ENCODE assay signal across 14 cellular contexts in genomic region chr3:23600178-23600577, GRCh38.
DNase-seq lines count a peak whose midpoint lies in the region; ATAC-seq, FAIRE-seq and TF ChIP-seq lines count a peak whose summit lies in the region.
"Had no signal": no experiment of that assay in that cellular context is flagged by ENCODE, and none has a peak within 500 bp of the region (broad histone marks: within the 10 kb centered on the region; RNA-seq: fewer than 3 reads in every experiment).

No MANE protein-coding gene starts in this region.

- H3K9me3 ChIP-seq in MG63: no peaks in the 10 kb centered on the region
- no peaks in the 10 kb centered on the region for H3K9me3 ChIP-seq in BE2C

- no peak for ATAC-seq in GM18861 (IDR thresholded peaks at IDR 0.05; ENCODE audit: unreplicated experiment)
- ATAC-seq in HG02642 (IDR thresholded peaks at IDR 0.05; ENCODE audit: poor library complexity, unreplicated experiment): no peak

- CTCF ChIA-PET in BJ (lab: Yijun Ruan, JAX): no interaction called here

- peak; percentile 62 for DNase-seq in BJ (ENCODE audit: low read depth)
- peak; percentile 46 for DNase-seq in MG63
- peak; percentile 81 for DNase-seq in bronchial epithelial cell (ENCODE audit: low read depth)
- DNase-seq in non-pigmented ciliary epithelial cell (ENCODE audit: low read depth): peak; percentile 93
- no peak for DNase-seq in NCI-H510A (lab: John Stamatoyannopoulos, UW)
- DNase-seq in BE2C: no peak
- DNase-seq: activated T-cell treated with anti-CD3 and anti-CD28 coated beads, Interleukin-2, amount 50 U/mL, for 24 hours; aorta; erythroblast; NCI-H1436 treated with DMSO at 0.1 percent for 48 hours; substantia nigra had no signal

- no peak for FAIRE-seq in bronchial epithelial cell (lab: Jason Lieb, UNC)
- FAIRE-seq: GM12891 had no signal

- H3K4me3 ChIP-seq in BJ (ENCODE audit: low read depth, low read length): no peak overlapping the region
- no peak overlapping the region for H3K4me3 ChIP-seq in MG63
- H3K4me3 ChIP-seq in bronchial epithelial cell (ENCODE audit: low read depth, low read length): no peak overlapping the region
- H3K4me3 ChIP-seq in BE2C (ENCODE audit: low read depth, low read length): no peak overlapping the region

- POLR2A ChIA-PET in BJ (lab: Charles Lee): interaction anchor here (0.6 kb wide), 1 partner anchor 159 kb away, joined by 7 read pairs; no protein-coding TSS in a partner anchor

- no peaks in the 10 kb centered on the region for H3K27me3 ChIP-seq in BJ (ENCODE audit: control insufficient read depth, insufficient read depth, low read length)
- H3K27me3 ChIP-seq in MG63: no peaks in the 10 kb centered on the region
- no peaks in the 10 kb centered on the region for H3K27me3 ChIP-seq in bronchial epithelial cell (ENCODE audit: control insufficient read depth, insufficient read depth, low read length)
- no peaks in the 10 kb centered on the region for H3K27me3 ChIP-seq in BE2C

- no peaks in the 10 kb centered on the region for H3K36me3 ChIP-seq in BJ (ENCODE audit: control insufficient read depth, insufficient read depth, low read length)
- H3K36me3 ChIP-seq in MG63: no peaks in the 10 kb centered on the region
- H3K36me3 ChIP-seq in bronchial epithelial cell (ENCODE audit: control insufficient read depth, insufficient read depth, low read length): no peaks in the 10 kb centered on the region
- H3K36me3 ChIP-seq in BE2C: no peaks in the 10 kb centered on the region

- TF ChIP-seq CTCF in BJ (IDR thresholded peaks at IDR 0.05; ENCODE audit: insufficient read depth, low read depth, low read length): no peak
- no peak for TF ChIP-seq CTCF in bronchial epithelial cell (IDR thresholded peaks at IDR 0.05; ENCODE audit: insufficient read depth, low read length, severe bottlenecking)
- no peak for TF ChIP-seq CTCF in BE2C (IDR thresholded peaks at IDR 0.05; ENCODE audit: low read depth, low read length)

- H3K4me1 ChIP-seq in BE2C: no peaks in the 10 kb centered on the region

Comparison
In these comparisons a context has a peak if more than half of its experiments do, and no peak if none do; other contexts are left out.
1. DNase-seq: peak in BJ (single experiment), MG63 (single experiment), bronchial epithelial cell (single experiment) and non-pigmented ciliary epithelial cell (single experiment); none in NCI-H510A (single experiment) and BE2C (single experiment).